Comparison of ENCODE assay signal across 23 cellular contexts in the genomic region with DNA sequence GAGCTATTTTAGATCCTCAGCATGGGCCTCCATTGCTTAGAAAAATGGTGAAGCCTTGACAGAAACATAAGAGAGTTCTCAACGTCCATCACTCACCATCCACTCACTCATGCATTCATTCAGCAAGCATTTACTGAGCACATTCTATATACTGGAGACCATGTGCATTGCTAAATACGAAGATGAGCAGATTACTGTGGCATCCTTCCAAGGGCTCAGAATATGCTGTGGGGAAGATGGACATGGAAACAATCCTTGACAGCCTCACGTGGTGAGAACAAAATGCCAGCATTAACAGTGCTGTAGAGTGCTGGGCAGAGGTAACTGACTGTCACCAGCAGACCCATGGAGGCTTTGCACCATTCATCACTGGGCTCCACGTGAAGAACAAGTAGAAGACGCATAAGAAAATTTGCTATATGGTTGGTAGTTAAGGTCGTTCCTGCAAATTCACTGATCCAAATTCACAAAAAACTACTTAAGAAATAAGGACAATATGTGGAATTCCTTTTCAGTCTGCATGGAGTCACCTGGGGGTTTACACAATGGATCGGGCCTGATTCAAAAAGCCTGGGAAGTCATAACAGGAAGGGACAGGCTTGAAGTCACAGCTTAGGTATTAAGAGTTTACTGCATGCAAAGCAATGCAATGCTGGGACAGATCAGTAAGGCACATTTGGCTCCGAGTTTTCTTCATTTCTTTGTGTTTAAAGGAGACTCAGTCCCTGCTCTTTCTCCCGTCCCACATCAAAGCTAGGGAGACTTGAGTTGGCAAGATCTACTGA.
DNase-seq lines count a peak whose midpoint lies in the region; ATAC-seq and TF ChIP-seq lines count a peak whose summit lies in the region.
"Had no signal": no experiment of that assay in that cellular context is flagged by ENCODE, and none has a peak within 500 bp of the region (broad histone marks: within the 10 kb centered on the region; RNA-seq: fewer than 3 reads in every experiment).

No MANE protein-coding gene starts in this region.

- no peak overlapping the region for H3K18ac ChIP-seq in IMR-90 (ENCODE audit: low read depth, low read length)

- BruUV-seq in Caco-2 (replicated peaks; lab: Mats Ljungman, UMichigan) (no TSS peak), IMR-90 (replicated peaks; lab: Mats Ljungman, UMichigan) (no TSS peak), PC-3 (replicated peaks; lab: Mats Ljungman, UMichigan) (no TSS peak)

- H2AK9ac ChIP-seq in IMR-90 (replicated peaks; ENCODE audit: low read depth, low read length, poor library complexity) = no peak overlapping the region

- no peak overlapping the region for H3K4ac ChIP-seq in IMR-90 (ENCODE audit: low read depth, low read length)

- H3K27me3 ChIP-seq in Caco-2 (replicated peaks; ENCODE audit: control insufficient read depth, insufficient read depth, low read length) (no peaks in the 10 kb centered on the region), IMR-90 (ENCODE audit: control insufficient read depth, insufficient read depth, low read length) (no peaks in the 10 kb centered on the region), psoas muscle (ENCODE audit: insufficient read depth in 3 of 3, low read length in 2 of 3) (no peaks in the 10 kb centered on the region), PC-3 (ENCODE audit: low read length) (0 out of 2 replicates have a peak, but pooled peaks cover 6% of the 10 kb centered on the region), aorta (ENCODE audit: control insufficient read depth in 1 of 2, insufficient read depth in 2 of 2, low read length in 1 of 2) (no peaks in the 10 kb centered on the region)
- H3K27me3 ChIP-seq: SJCRH30 had no signal

- CTCF ChIA-PET in Caco-2 (lab: Charles Lee) = no interaction called here
- CTCF ChIA-PET in IMR-90 (lab: Yijun Ruan, JAX) = no interaction called here
- CTCF ChIA-PET in PC-3 (lab: Charles Lee) = no interaction called here

- H3K79me2 ChIP-seq in PC-3 (ENCODE audit: low read length) = no peaks in the 10 kb centered on the region

- no peaks in the 10 kb centered on the region for H4K20me1 ChIP-seq in IMR-90 (ENCODE audit: insufficient read depth, low read length)
- no peaks in the 10 kb centered on the region for H4K20me1 ChIP-seq in PC-3 (ENCODE audit: low read length)

- peak overlapping the region; percentile 57; the same call in 1 of the 2 replicates for H2BK20ac ChIP-seq in IMR-90 (ENCODE audit: low read depth, low read length)

- H3K9me3 ChIP-seq in Caco-2 (no peaks in the 10 kb centered on the region), IMR-90 (ENCODE audit: control insufficient read depth, insufficient read depth, low read length) (no peaks in the 10 kb centered on the region), psoas muscle (no peaks in the 10 kb centered on the region), PC-3 (ENCODE audit: low read length) (no peaks in the 10 kb centered on the region), aorta (ENCODE audit: control insufficient read depth, low read length) (no peaks in the 10 kb centered on the region)
- H3K9me3 ChIP-seq: SJCRH30 had no signal

- H2AK5ac ChIP-seq in IMR-90 (ENCODE audit: low read depth, low read length) = no peak overlapping the region

- H3K14ac ChIP-seq in IMR-90 (replicated peaks; ENCODE audit: low read depth, low read length) = no peak overlapping the region

- DNase-seq in Caco-2 (no peak), IMR-90 (no peak), glomerular endothelial cell (ENCODE audit: extremely low read depth, low read depth, low spot score) (peak; percentile 52), psoas muscle (no peak), foreskin fibroblast (no peak), PC-3 (no peak), aorta (no peak)
- DNase-seq in stimulated activated naive CD8-positive, alpha-beta T cell treated with anti-CD3 and anti-CD28 coated beads, Interleukin-15, Interleukin-2, amounts not matched to agents 100 U/mL and 50 U/mL, for 24 hours = no peak
- DNase-seq: C1 segment of cervical spinal cord; Calu3; CD8-positive, alpha-beta memory T cell; Kasumi-1; MV-4-11; NCI-H1105; NCI-H1436 treated with DMSO at 0.1 percent for 48 hours; NCI-H187 treated with DMSO at 0.1 percent for 48 hours; NCI-H524; NCI-H774; NK-92 treated with Interleukin-12 subunit alpha and Interleukin-12 subunit beta, amount 100 ng/mL, for 24 hours; PC-9; SJCRH30 had no signal

- TF ChIP-seq RAD21 in IMR-90 (IDR thresholded peaks at IDR 0.05; ENCODE audit: low read length) = no peak

- H3K27ac ChIP-seq in IMR-90 (ENCODE audit: insufficient read depth, low read length) (no peak overlapping the region), psoas muscle (peak overlapping the region; percentile 3), PC-3 (ENCODE audit: low read length) (no peak overlapping the region), aorta (ENCODE audit: low read depth in 1 of 2, low read length in 2 of 2) (no peak overlapping the region)
- H3K27ac ChIP-seq: PC-9 had no signal

- dilution Hi-C loops in IMR-90 (cut with HindIII; ENCODE audit: low sequenced_read_pairs, unreplicated experiment) = no loop called here

- H3K9me1 ChIP-seq in IMR-90 (ENCODE audit: insufficient read depth, low read length) = peaks cover 4% of the 10 kb centered on the region

- H3K9me2 ChIP-seq in PC-3 (replicated peaks; ENCODE audit: low read length) = no peaks in the 10 kb centered on the region

- peaks cover 16% of the 10 kb centered on the region; the same call in 1 of the 2 replicates for H3K4me1 ChIP-seq in Caco-2
- peaks cover 24% of the 10 kb centered on the region for H3K4me1 ChIP-seq in IMR-90 (ENCODE audit: control insufficient read depth, insufficient read depth, low read length)
- H3K4me1 ChIP-seq in psoas muscle = no peaks in the 10 kb centered on the region
- no peaks in the 10 kb centered on the region for H3K4me1 ChIP-seq in PC-3 (ENCODE audit: insufficient read depth, low read length)
- H3K4me1 ChIP-seq in aorta (ENCODE audit: control insufficient read depth in 1 of 2, insufficient read depth in 2 of 2, low read length in 2 of 2) = no peaks in the 10 kb centered on the region

- no peak overlapping the region for H2BK5ac ChIP-seq in IMR-90 (ENCODE audit: low read depth, low read length, poor library complexity, severe bottlenecking)

- H3K9ac ChIP-seq in IMR-90 (ENCODE audit: low read depth, low read length) (no peak overlapping the region), PC-3 (ENCODE audit: low read length) (no peak overlapping the region)

- 27% methylated on average over 2 of the region's 9 CpGs; no CpG with 5 or more reads in 1 of the 2 experiments for WGBS in IMR-90 (ENCODE audit: extremely low coverage in 2 of 2, insufficient read length in 1 of 2), 2 experiments
- WGBS in psoas muscle, 3 donors = 71 to 80% (median 73%) methylated on average over 9 of the region's 9 CpGs
- WGBS in aorta, 2 donors = 83 to 86% methylated on average over 9 of the region's 9 CpGs

- H3K36me3 Mint-ChIP-seq in Caco-2 (ENCODE audit: insufficient read depth, unreplicated experiment) = no peaks in the 10 kb centered on the region
- H3K36me3 Mint-ChIP-seq: CD8-positive, alpha-beta memory T cell had no signal

- no peak overlapping the region; a peak in 1 of 4 replicates for H4K8ac ChIP-seq in IMR-90 (ENCODE audit: low read depth in 2 of 2, low read length in 2 of 2)

- H3K23ac ChIP-seq in IMR-90 (ENCODE audit: low read depth, low read length) = no peak overlapping the region

- H3K4me1 Mint-ChIP-seq in Caco-2 (ENCODE audit: low read depth, unreplicated experiment) = peaks cover 22% of the 10 kb centered on the region
- H3K4me1 Mint-ChIP-seq: CD8-positive, alpha-beta memory T cell had no signal

- H3F3A ChIP-seq in PC-3 (ENCODE audit: low read length, unreplicated experiment) = no peaks in the 10 kb centered on the region

- no peak overlapping the region for H3K4me3 Mint-ChIP-seq in Caco-2 (ENCODE audit: unreplicated experiment)
- H3K4me3 Mint-ChIP-seq: CD8-positive, alpha-beta memory T cell had no signal

- no peak overlapping the region for H3K4me3 ChIP-seq in Caco-2 (ENCODE audit: low read depth, low read length)
- no peak overlapping the region for H3K4me3 ChIP-seq in IMR-90 (ENCODE audit: insufficient read depth, low read depth, low read length)
- no peak overlapping the region for H3K4me3 ChIP-seq in psoas muscle
- H3K4me3 ChIP-seq in foreskin fibroblast (ENCODE audit: low read depth in 1 of 2, low read length in 2 of 2) = no peak overlapping the region
- H3K4me3 ChIP-seq in PC-3 (ENCODE audit: low read length) = no peak overlapping the region
- no peak overlapping the region for H3K4me3 ChIP-seq in aorta (ENCODE audit: low read length in 2 of 2)
- H3K4me3 ChIP-seq: K562, PC-9, SJCRH30 had no signal

- no peak for TF ChIP-seq POLR2A in IMR-90 (IDR thresholded peaks at IDR 0.05; ENCODE audit: low read depth, low read length)

- no peak overlapping the region for H2AFZ ChIP-seq in IMR-90 (replicated peaks; ENCODE audit: low read length, poor library complexity)
- H2AFZ ChIP-seq in PC-3 (ENCODE audit: low read length) = no peak overlapping the region
- H2AFZ ChIP-seq: PC-9 had no signal

- peak overlapping the region; percentile 10; the same call in 1 of the 3 replicates for H2BK15ac ChIP-seq in IMR-90 (ENCODE audit: low read depth, low read length)

- H4K91ac ChIP-seq in IMR-90 (ENCODE audit: insufficient read depth, low read depth, low read length) = no peak overlapping the region

- H3K27ac Mint-ChIP-seq in Caco-2 (ENCODE audit: unreplicated experiment) = peak overlapping the region; percentile 13
- H3K27ac Mint-ChIP-seq: CD8-positive, alpha-beta memory T cell had no signal

- TF ChIP-seq CTCF in Caco-2 (IDR thresholded peaks at IDR 0.05; ENCODE audit: insufficient read depth in 1 of 2, low read depth in 1 of 2, low read length in 1 of 2, severe bottlenecking in 1 of 2, unreplicated experiment in 1 of 2) = no peak
- no peak for TF ChIP-seq CTCF in IMR-90 (conservative IDR thresholded peaks at IDR 0.05; ENCODE audit: low read depth, low read length)
- no peak for TF ChIP-seq CTCF in psoas muscle (IDR thresholded peaks at IDR 0.05)
- no peak for TF ChIP-seq CTCF in foreskin fibroblast (IDR thresholded peaks at IDR 0.05; ENCODE audit: low read depth, low read length)
- no peak for TF ChIP-seq CTCF in PC-3 (conservative IDR thresholded peaks at IDR 0.05; ENCODE audit: low read depth, low read length)

- no peaks in the 10 kb centered on the region for H3K79me1 ChIP-seq in IMR-90 (ENCODE audit: low read depth in 1 of 2, low read length in 2 of 2)

- in situ Hi-C loops in IMR-90 (cut with MboI; ENCODE audit: low sequenced_read_pairs) = no loop called here

- H3K4me2 ChIP-seq in IMR-90 (ENCODE audit: low read depth, low read length) (no peak overlapping the region), PC-3 (ENCODE audit: low read length) (no peak overlapping the region)
- H3K4me2 ChIP-seq: PC-9 had no signal

- ATAC-seq in IMR-90 (ENCODE audit: low read depth) (no peak), psoas muscle (no peak), PC-3 (no peak), aorta (ENCODE audit: low FRiP score) (no peak)
- ATAC-seq in stimulated activated naive CD8-positive, alpha-beta T cell treated with anti-CD3 and anti-CD28 coated beads, Interleukin-15, Interleukin-2, amounts not matched to agents 100 U/mL and 50 U/mL, for 24 hours = no peak
- ATAC-seq: K562, Right ventricle myocardium inferior had no signal

- H4K5ac ChIP-seq in IMR-90 (ENCODE audit: low read depth, low read length) = no peak overlapping the region

- peaks cover 15% of the 10 kb centered on the region for H3K9me3 Mint-ChIP-seq in Caco-2 (ENCODE audit: unreplicated experiment)

- no peak overlapping the region for H3K56ac ChIP-seq in IMR-90 (ENCODE audit: extremely low read depth, insufficient read depth, low read length)

- H3K36me3 ChIP-seq in Caco-2 (ENCODE audit: control insufficient read depth, insufficient read depth, low read length) = no peaks in the 10 kb centered on the region
- H3K36me3 ChIP-seq in IMR-90 (ENCODE audit: control insufficient read depth, insufficient read depth, low read length) = no peaks in the 10 kb centered on the region
- no peaks in the 10 kb centered on the region for H3K36me3 ChIP-seq in psoas muscle (ENCODE audit: insufficient read depth in 1 of 2, low read depth in 1 of 2)
- H3K36me3 ChIP-seq in PC-3 (ENCODE audit: low read depth, low read length) = no peaks in the 10 kb centered on the region
- no peaks in the 10 kb centered on the region for H3K36me3 ChIP-seq in aorta (ENCODE audit: control insufficient read depth in 1 of 2, insufficient read depth in 2 of 2, low read length in 1 of 2)
- H3K36me3 ChIP-seq: SJCRH30 had no signal

- POLR2A ChIA-PET in Caco-2 (lab: Charles Lee) = no interaction called here
- POLR2A ChIA-PET in IMR-90 (lab: Charles Lee; ENCODE audit: unreplicated experiment) = no interaction called here
- POLR2A ChIA-PET in PC-3 (lab: Charles Lee; ENCODE audit: unreplicated experiment) = no interaction called here

- intact Hi-C loops in Caco-2 (cut with micrococcal nuclease; ENCODE audit: unreplicated experiment) = no loop called here
- intact Hi-C loops in IMR-90 (cut with micrococcal nuclease) = no loop called here
- intact Hi-C loops in psoas muscle (cut with DNase I) = no loop called here
- intact Hi-C loops in PC-3 (cut with micrococcal nuclease) = no loop called here
- intact Hi-C loops in aorta (cut with DNase I) = no loop called here

- H3K27me3 Mint-ChIP-seq in Caco-2 (ENCODE audit: insufficient read depth, unreplicated experiment) = no peaks in the 10 kb centered on the region

- H2BK120ac ChIP-seq in IMR-90 (ENCODE audit: low read depth, low read length) = no peak overlapping the region
